Comparison of ENCODE assay signal across 20 cellular contexts in genomic region chr14:90499908-90500664, GRCh38.
A peak's percentile ranks its signal among the peaks of the same experiment; 100 is the strongest.
DNase-seq lines count a peak whose midpoint lies in the region; ATAC-seq, FAIRE-seq and TF ChIP-seq lines count a peak whose summit lies in the region.
"Had no signal": no experiment of that assay in that cellular context is flagged by ENCODE, and none has a peak within 500 bp of the region (broad histone marks: within the 10 kb centered on the region; RNA-seq: fewer than 3 reads in every experiment).

No MANE protein-coding gene starts in this region.

- TF ChIP-seq RAD21 in H1 (IDR thresholded peaks at IDR 0.05 in 1 of 2, conservative IDR thresholded peaks at IDR 0.05 in 1 of 2; ENCODE audit: low read depth in 2 of 2, low read length in 2 of 2), result no peak

- no peak overlapping the region for H3K56ac ChIP-seq in H1 (replicated peaks; ENCODE audit: insufficient read length, low read depth, low read length)

- no peaks in the 10 kb centered on the region for H3K79me1 ChIP-seq in H1 (ENCODE audit: low read depth, low read length)
- H3K79me1 ChIP-seq in neuronal stem cell (ENCODE audit: low read depth, low read length), result no peaks in the 10 kb centered on the region

- H4K20me1 ChIP-seq in H1 (replicated peaks in 1 of 2; ENCODE audit: control insufficient read depth in 1 of 2, insufficient read depth in 2 of 2, low read length in 2 of 2), result no peaks in the 10 kb centered on the region
- H4K20me1 ChIP-seq: BLaER1 had no signal

- H2AK5ac ChIP-seq in H1 (ENCODE audit: low read depth, low read length) (peak overlapping the region; percentile 75; the same call in 1 of the 2 replicates), neuronal stem cell (ENCODE audit: low read depth, low read length) (no peak overlapping the region)

- intact Hi-C loops in cardiac septum (cut with DNase I) (loop anchor here (10.0 kb wide), 1 partner anchor 195 kb away; no protein-coding TSS in a partner anchor), Right ventricle myocardium superior (cut with DNase I) (no loop called here)

- H2BK5ac ChIP-seq in H1 (ENCODE audit: low read depth, low read length) (peak overlapping the region; percentile 73; the same call in 1 of the 2 replicates), neuronal stem cell (ENCODE audit: low read length) (no peak overlapping the region)

- H3K23ac ChIP-seq in H1 (ENCODE audit: insufficient read length) (no peak overlapping the region), neuronal stem cell (ENCODE audit: low read depth, low read length, poor library complexity) (no peak overlapping the region)

- H2BK15ac ChIP-seq in H1 (ENCODE audit: low read length) (peak overlapping the region; percentile 65; the same call in 1 of the 2 replicates), neuronal stem cell (ENCODE audit: low read length) (no peak overlapping the region)

- WGBS in H1 (ENCODE audit: extremely low coverage in 1 of 2, insufficient coverage in 1 of 2, insufficient read length in 1 of 2, insufficient replicate concordance in 2 of 2, low coverage in 1 of 2, low lambda C conversion rate in 2 of 2, missing lambda C conversion rate in 1 of 2), 2 experiments, result 80% methylated on average over 10 of the region's 10 CpGs; no CpG with 5 or more reads in 1 of the 2 experiments
- no CpG with 5 or more reads among the region's 10 CpGs for WGBS in neuronal stem cell (ENCODE audit: extremely low coverage in 2 of 2, insufficient read length in 2 of 2, insufficient replicate concordance in 1 of 2), 2 donors

- ATAC-seq in Right ventricle myocardium superior (ENCODE audit: poor library complexity) (no peak), HG03565 (IDR thresholded peaks at IDR 0.05; ENCODE audit: unreplicated experiment) (no peak), HG03354 (IDR thresholded peaks at IDR 0.05; ENCODE audit: poor library complexity, severe bottlenecking, unreplicated experiment) (no peak)
- ATAC-seq: CD8-positive, alpha-beta T cell had no signal

- H3K18ac ChIP-seq in H1 (ENCODE audit: extremely low read depth, low read length) (peak overlapping the region; percentile 88), neuronal stem cell (ENCODE audit: low read length) (peak overlapping the region; percentile 80)

- H2BK120ac ChIP-seq in H1 (replicated peaks; ENCODE audit: low read depth, low read length) (peak overlapping the region; percentile 35), neuronal stem cell (ENCODE audit: low read depth, low read length) (no peak overlapping the region)

- H3K14ac ChIP-seq in H1 (ENCODE audit: insufficient read length), result no peak overlapping the region
- H3K14ac ChIP-seq in neuronal stem cell (ENCODE audit: low read length), result no peak overlapping the region

- peak overlapping the region; percentile 72 for H4K91ac ChIP-seq in H1 (replicated peaks; ENCODE audit: insufficient read length, low read length)
- no peak overlapping the region for H4K91ac ChIP-seq in neuronal stem cell (ENCODE audit: low read depth, low read length, poor library complexity)

- H3K4me3 ChIP-seq in H1 (ENCODE audit: extremely low read depth in 1 of 4, insufficient read depth in 2 of 4, low read depth in 3 of 4, low read length in 4 of 4) (no peak overlapping the region), neuronal stem cell (ENCODE audit: low read length in 2 of 2) (no peak overlapping the region)
- H3K4me3 ChIP-seq: BLaER1, GM23248, MG63 had no signal

- no peak for FAIRE-seq in H1 (lab: Jason Lieb, UNC)
- FAIRE-seq: GM12891 had no signal

- H3K36me3 ChIP-seq in H1 (ENCODE audit: control insufficient read depth in 2 of 4, insufficient read depth in 4 of 4, low read length in 3 of 4) (no peaks in the 10 kb centered on the region), neuronal stem cell (replicated peaks in 1 of 2; ENCODE audit: control insufficient read depth in 2 of 2, insufficient read depth in 2 of 2, low read length in 2 of 2) (no peaks in the 10 kb centered on the region)
- H3K36me3 ChIP-seq: BLaER1, MG63 had no signal

- H3K4me2 ChIP-seq in H1 (ENCODE audit: insufficient read depth in 1 of 2, low read depth in 2 of 2, low read length in 2 of 2) (peak overlapping the region in 1 of 2 experiments; percentile 29; a peak in 1 of 4 replicates), neuronal stem cell (ENCODE audit: insufficient read depth, low read length, poor library complexity, severe bottlenecking) (no peak overlapping the region)
- H3K4me2 ChIP-seq: BLaER1 had no signal

- no peak for TF ChIP-seq CTCF in H1 (IDR thresholded peaks at IDR 0.05; ENCODE audit: control extremely low read depth in 1 of 3, insufficient read depth in 1 of 3, low read depth in 1 of 3, low read length in 3 of 3)

- no peak overlapping the region for H3K4ac ChIP-seq in H1 (replicated peaks; ENCODE audit: insufficient read length, low read depth, low read length)
- no peak overlapping the region for H3K4ac ChIP-seq in neuronal stem cell (ENCODE audit: low read length)

- H2BK20ac ChIP-seq in H1 (ENCODE audit: low read length), result peak overlapping the region; percentile 87; the same call in 1 of the 2 replicates

- H3K27me3 ChIP-seq in H1 (replicated peaks in 1 of 4; ENCODE audit: control insufficient read depth in 3 of 4, extremely low read depth in 1 of 4, insufficient read depth in 3 of 4, low read length in 3 of 4) (no peaks in the 10 kb centered on the region), neuronal stem cell (ENCODE audit: control insufficient read depth in 3 of 3, insufficient read depth in 3 of 3, low read depth in 1 of 3, low read length in 3 of 3) (no peaks in the 10 kb centered on the region)
- H3K27me3 ChIP-seq: BLaER1, MG63 had no signal

- H4K5ac ChIP-seq in H1 (ENCODE audit: insufficient read length, low read depth, low read length), result no peak overlapping the region

- TF ChIP-seq EP300 in H1 (IDR thresholded peaks at IDR 0.05; ENCODE audit: borderline replicate concordance in 1 of 2, low read depth in 2 of 2, low read length in 2 of 2), result no peak

- POLR2A ChIA-PET in H1 (lab: Charles Lee; ENCODE audit: partially characterized antibody), result interaction anchor here (1.1 to 1.5 kb wide), 4 partner anchors 10 to 101 kb away, joined by 3 to 5 read pairs (median 4); no protein-coding TSS in a partner anchor

- H2BK12ac ChIP-seq in H1 (ENCODE audit: low read depth, low read length), result peak overlapping the region; percentile 97; the same call in 1 of the 2 replicates
- H2BK12ac ChIP-seq in neuronal stem cell (ENCODE audit: low read length), result no peak overlapping the region

- H3K9me3 ChIP-seq in H1 (ENCODE audit: insufficient read depth in 2 of 2, low read depth in 1 of 2, low read length in 1 of 2) (no peaks in the 10 kb centered on the region), neuronal stem cell (replicated peaks in 1 of 2; ENCODE audit: control insufficient read depth in 2 of 2, insufficient read depth in 1 of 2, low read depth in 1 of 2, low read length in 2 of 2) (no peaks in the 10 kb centered on the region)
- H3K9me3 ChIP-seq: BLaER1, MG63 had no signal

- H3K23me2 ChIP-seq in H1 (ENCODE audit: low read depth, low read length), result no peaks in the 10 kb centered on the region; the same call in 1 of the 2 replicates

- H2AFZ ChIP-seq in H1 (ENCODE audit: low read length), result no peak overlapping the region
- no peak overlapping the region for H2AFZ ChIP-seq in neuronal stem cell (ENCODE audit: low read length)
- H2AFZ ChIP-seq: GM23248 had no signal

- H3K27ac ChIP-seq in H1 (ENCODE audit: low read depth, low read length) (no peak overlapping the region), neuronal stem cell (replicated peaks; ENCODE audit: low read length) (no peak overlapping the region)
- H3K27ac ChIP-seq: BLaER1, GM23248 had no signal

- no peak overlapping the region for H3K9ac ChIP-seq in H1 (replicated peaks in 1 of 4; ENCODE audit: extremely low read depth in 1 of 4, low read depth in 3 of 4, low read length in 3 of 4)
- no peak overlapping the region for H3K9ac ChIP-seq in neuronal stem cell (ENCODE audit: low read depth, low read length, poor library complexity)
- H3K9ac ChIP-seq: BLaER1, GM23248 had no signal

- CTCF ChIA-PET in H1 (lab: Charles Lee; ENCODE audit: partially characterized antibody), result interaction anchor here (0.8 to 1.8 kb wide), 7 partner anchors 8 to 257 kb away, joined by 3 to 6 read pairs (median 3); no protein-coding TSS in a partner anchor

- DNase-seq in cardiac septum (ENCODE audit: low spot score) (peak; percentile 31), Right ventricle myocardium superior (no peak), H1 (ENCODE audit: low read depth in 1 of 2, low spot score in 2 of 2) (no peak), neuronal stem cell (ENCODE audit: low spot score) (no peak), anterior cingulate cortex (lab: John Stamatoyannopoulos, UW) (no peak), pons (ENCODE audit: low spot score) (no peak)
- DNase-seq: CD8-positive, alpha-beta T cell; DND-41; GM23248; Karpas-422; MG63; NCI-H1092; NCI-H1694; NCI-H226; NCI-H526; SIG-M5 had no signal

- no peak overlapping the region for H4K8ac ChIP-seq in H1 (ENCODE audit: extremely low read depth, insufficient read depth, low read length)
- no peak overlapping the region for H4K8ac ChIP-seq in neuronal stem cell (ENCODE audit: low read depth, low read length)

- no peak for TF ChIP-seq POLR2A in H1 (IDR thresholded peaks at IDR 0.05; ENCODE audit: control extremely low read depth in 1 of 2, low read depth in 2 of 2, low read length in 2 of 2)

- H3K79me2 ChIP-seq in H1 (ENCODE audit: control insufficient read depth in 1 of 2, insufficient read depth in 2 of 2, low read length in 2 of 2), result no peaks in the 10 kb centered on the region

- peaks cover 3 to 18% (median 10%) of the 10 kb centered on the region in 4 experiments; a peak in 6 of 7 replicates for H3K4me1 ChIP-seq in H1 (replicated peaks in 1 of 4; ENCODE audit: control insufficient read depth in 3 of 4, insufficient read depth in 4 of 4, low read length in 3 of 4)
- H3K4me1 ChIP-seq in neuronal stem cell (ENCODE audit: control insufficient read depth in 2 of 2, insufficient read depth in 1 of 2, low read depth in 1 of 2, low read length in 2 of 2), result peaks cover 0 to 18% of the 10 kb centered on the region in 2 donors

TF ChIP-seq in H1, 55 proteins besides CTCF, POLR2A, EP300 and RAD21:
- TF ChIP-seq TEAD4 (IDR thresholded peaks at IDR 0.05; ENCODE audit: low read depth, low read length), result peak; percentile 85
- TF ChIP-seq CEBPB (IDR thresholded peaks at IDR 0.05; ENCODE audit: low read depth, low read length), result no peak
- TF ChIP-seq POU5F1 (IDR thresholded peaks at IDR 0.05; ENCODE audit: low read depth, low read length), result no peak
